In the genomic region with DNA sequence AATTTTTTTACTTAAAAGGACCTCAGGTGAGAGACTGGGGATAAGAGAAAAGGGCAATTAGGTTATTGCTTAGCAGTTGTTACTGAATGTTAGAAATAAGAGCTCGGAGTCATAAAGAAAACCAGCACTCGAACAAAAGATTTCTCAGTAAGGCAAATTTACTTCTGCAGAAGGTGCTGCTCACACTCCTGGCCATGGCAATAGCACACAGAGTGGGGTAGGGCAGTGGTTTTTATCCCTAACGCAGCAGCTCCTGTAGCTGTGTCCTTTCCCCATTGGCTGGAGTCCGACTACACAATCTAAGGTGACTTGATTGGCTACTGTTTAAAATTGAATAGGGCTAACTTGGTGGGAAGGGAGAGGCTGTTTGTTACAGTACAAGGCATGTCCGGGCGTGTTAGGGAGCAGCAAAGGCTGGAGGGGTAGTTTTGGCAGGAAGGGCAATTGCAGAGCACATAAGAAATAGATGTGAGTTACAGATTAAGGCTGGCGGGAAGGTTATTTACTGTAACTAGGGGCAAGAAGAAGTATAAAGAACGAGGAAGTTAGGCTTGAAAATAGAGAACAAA, we compare ENCODE assay signal across 16 cellular contexts.
"Had no signal": no experiment of that assay in that cellular context is flagged by ENCODE, and none has a peak within 500 bp of the region (broad histone marks: within the 10 kb centered on the region; RNA-seq: fewer than 3 reads in every experiment).

No MANE protein-coding gene starts in this region.

- DNase-seq: activated CD4-positive, alpha-beta T cell treated with anti-CD3 and anti-CD28 coated beads, Interleukin-2, amount 50 U/mL, for 48 hours; activated effector memory CD4-positive, alpha-beta T cell treated with anti-CD3 and anti-CD28 coated beads, Interleukin-2, amount 50 U/mL, for 16 hours; activated T-cell treated with anti-CD3 and anti-CD28 coated beads, Interleukin-2, amount 50 U/mL, for 4 hours; adrenal gland; caudate nucleus; foreskin fibroblast; psoas muscle; sigmoid colon; stimulated activated CD4-positive, alpha-beta T cell treated with anti-CD3 and anti-CD28 coated beads, Interleukin-2, amount 100 ng/mL, for 24 hours; T-cell; T-helper 9 cell; tibial artery had no signal

- H3K27ac ChIP-seq: adrenal gland, psoas muscle, sigmoid colon, tibial artery, vagina, VCaP had no signal

- H3K4me3 ChIP-seq: adrenal gland, psoas muscle, sigmoid colon, tibial artery, vagina had no signal

- H3K36me3 ChIP-seq: adrenal gland, sigmoid colon, tibial artery, vagina had no signal

- H3K27me3 ChIP-seq: adrenal gland, sigmoid colon, tibial artery, vagina had no signal

- H3K4me1 ChIP-seq: psoas muscle, sigmoid colon, tibial artery, vagina had no signal

- H3K9me3 ChIP-seq: adrenal gland, vagina had no signal

- ATAC-seq: activated T-cell treated with anti-CD3 and anti-CD28 coated beads, Interleukin-2, amount 50 U/mL, for 4 hours; natural killer cell treated with Interleukin-12 subunit alpha and Interleukin-12 subunit beta and Interleukin-15 and Interleukin-18, amount 100 ng/mL, for 72 hours; psoas muscle; stimulated activated effector memory CD8-positive, alpha-beta T cell treated with anti-CD3 and anti-CD28 coated beads, Interleukin-12 subunit alpha, Interleukin-12 subunit beta, amount 100 ng/mL, for 72 hours; T-cell had no signal
